1 cellular context compared by ENCODE assay signal in genomic region chr6:92126088-92126487, GRCh38.
TF ChIP-seq lines count a peak whose summit lies in the region.

No MANE protein-coding gene starts in this region.

TF ChIP-seq in WTC11, 78 proteins besides CTCF, POLR2A, EP300 and RAD21 (continued from another document):
- TF ChIP-seq NFE2L1 (CRISPR knock-in tag; IDR thresholded peaks at IDR 0.05) (no peak), CDX4 (CRISPR knock-in tag; IDR thresholded peaks at IDR 0.05; ENCODE audit: borderline replicate concordance) (no peak), SMAD3 (CRISPR knock-in tag; IDR thresholded peaks at IDR 0.05; ENCODE audit: borderline replicate concordance) (no peak), HMGXB4 (CRISPR knock-in tag; IDR thresholded peaks at IDR 0.05) (no peak), ZNF219 (CRISPR knock-in tag; IDR thresholded peaks at IDR 0.05; ENCODE audit: borderline replicate concordance) (no peak), FOXK1 (CRISPR knock-in tag; IDR thresholded peaks at IDR 0.05) (no peak), PREB (CRISPR knock-in tag; IDR thresholded peaks at IDR 0.05; ENCODE audit: borderline replicate concordance) (no peak), ZSCAN18 (CRISPR knock-in tag; IDR thresholded peaks at IDR 0.05) (no peak), TEAD1 (CRISPR knock-in tag; IDR thresholded peaks at IDR 0.05) (no peak), MXD4 (CRISPR knock-in tag; IDR thresholded peaks at IDR 0.05; ENCODE audit: borderline replicate concordance) (no peak), ELF4 (CRISPR knock-in tag; IDR thresholded peaks at IDR 0.05; ENCODE audit: low read depth) (no peak)
TF ChIP-seq in WTC11: peak in this region for 0.
